In genomic region chr1:9872430-9873165, GRCh38 we compare ENCODE assay signal across 20 cellular contexts. TPM values are rescaled to one million over a fixed set of nuclear protein-coding genes. Genes with fewer than 3 reads are reported as not detected.
DNase-seq lines count a peak whose midpoint lies in the region; ATAC-seq and TF ChIP-seq lines count a peak whose summit lies in the region.
"Had no signal": no experiment of that assay in that cellular context is flagged by ENCODE, and none has a peak within 500 bp of the region (broad histone marks: within the 10 kb centered on the region; RNA-seq: fewer than 3 reads in every experiment).

No MANE protein-coding gene starts in this region.

- no peaks in the 10 kb centered on the region for H3K79me2 ChIP-seq in PC-3 (ENCODE audit: low read length)

- intact Hi-C loops in PC-3 (cut with micrococcal nuclease) = loop anchor here (5.0 kb wide), 1 partner anchor 160 kb away; the partner anchor contains the start of gene UBE4B

- no peaks in the 10 kb centered on the region for H3K9me2 ChIP-seq in PC-3 (replicated peaks; ENCODE audit: low read length)

- H3K36me3 ChIP-seq in PC-3 (ENCODE audit: low read depth, low read length) (no peaks in the 10 kb centered on the region; the same call in 1 of the 2 replicates), esophagus (ENCODE audit: control insufficient read depth in 2 of 2, insufficient read depth in 2 of 2, low read length in 1 of 2) (peaks cover 7 to 16% of the 10 kb centered on the region in 2 donors), skeletal muscle tissue (ENCODE audit: control insufficient read depth in 3 of 3, insufficient read depth in 3 of 3, low read length in 3 of 3) (peaks cover 0 to 24% (median 22%) of the 10 kb centered on the region in 3 donors)

- H3K4me3 Mint-ChIP-seq in activated naive CD4-positive, alpha-beta T cell treated with anti-CD3 and anti-CD28 coated beads, Interleukin-2, amount 10 ng/mL, durations not matched to agents 7 days and 5 days = no peak overlapping the region
- H3K4me3 Mint-ChIP-seq: CD8-positive, alpha-beta T cell; stimulated activated naive CD8-positive, alpha-beta T cell treated with anti-CD3 and anti-CD28 coated beads, Interleukin-15, Interleukin-2, amounts not matched to agents 100 ng/mL and 50 ng/mL, for 24 hours; T-cell had no signal

- DNase-seq in DMS53 (lab: John Stamatoyannopoulos, UW) (peak; percentile 15), DMS53 treated with DMSO at 0.1 percent for 48 hours (lab: John Stamatoyannopoulos, UW; ENCODE audit: unreplicated experiment) (no peak), PC-3 (peak; percentile 62), OCI-M1 (lab: John Stamatoyannopoulos, UW) (no peak)
- no peak for DNase-seq in activated naive CD4-positive, alpha-beta T cell treated with anti-CD3 and anti-CD28 coated beads, Interleukin-2, amount 10 ng/mL, durations not matched to agents 7 days and 5 days
- DNase-seq: activated CD4-positive, alpha-beta T cell treated with anti-CD3 and anti-CD28 coated beads for 1 hour; CD8-positive, alpha-beta T cell; cortex of kidney; HCEC 1CT; Karpas-422; mammary epithelial cell; NCI-H187 treated with DMSO at 0.1 percent for 48 hours; T-cell had no signal

- no peaks in the 10 kb centered on the region for H3K27me3 ChIP-seq in PC-3 (ENCODE audit: low read length)
- H3K27me3 ChIP-seq in esophagus (ENCODE audit: control insufficient read depth in 1 of 2, insufficient read depth in 2 of 2, low read length in 2 of 2) = no peaks in the 10 kb centered on the region
- H3K27me3 ChIP-seq in skeletal muscle tissue (ENCODE audit: control insufficient read depth in 3 of 3, insufficient read depth in 3 of 3, low read length in 3 of 3) = no peaks in the 10 kb centered on the region
- H3K27me3 ChIP-seq: neutrophil had no signal

- H3K27ac ChIP-seq in PC-3 (ENCODE audit: low read length) (no peak overlapping the region), esophagus (ENCODE audit: low read depth in 2 of 2, low read length in 1 of 2) (peak overlapping the region; percentile 48 to 69), skeletal muscle tissue (ENCODE audit: low read depth, low read length) (peak overlapping the region; percentile 7)
- H3K27ac ChIP-seq: 22Rv1, neutrophil had no signal

- no peaks in the 10 kb centered on the region for H3F3A ChIP-seq in PC-3 (ENCODE audit: low read length, unreplicated experiment)

- 57 to 70% methylated on average over 11 of the region's 11 CpGs for WGBS in esophagus, 2 donors

- no peaks in the 10 kb centered on the region for H3K9me3 Mint-ChIP-seq in activated naive CD4-positive, alpha-beta T cell treated with anti-CD3 and anti-CD28 coated beads, Interleukin-2, amount 10 ng/mL, durations not matched to agents 7 days and 5 days
- H3K9me3 Mint-ChIP-seq: CD8-positive, alpha-beta T cell; stimulated activated naive CD8-positive, alpha-beta T cell treated with anti-CD3 and anti-CD28 coated beads, Interleukin-15, Interleukin-2, amounts not matched to agents 100 ng/mL and 50 ng/mL, for 24 hours; T-cell had no signal

- ATAC-seq in PC-3 (peak; percentile 84), GM18498 (IDR thresholded peaks at IDR 0.05; ENCODE audit: unreplicated experiment) (no peak)
- ATAC-seq: CD8-positive, alpha-beta T cell; T-cell had no signal

- peaks cover 7% of the 10 kb centered on the region for H3K4me1 Mint-ChIP-seq in activated naive CD4-positive, alpha-beta T cell treated with anti-CD3 and anti-CD28 coated beads, Interleukin-2, amount 10 ng/mL, durations not matched to agents 7 days and 5 days

- POLR2A ChIA-PET in PC-3 (lab: Charles Lee; ENCODE audit: unreplicated experiment) = interaction anchor here (0.5 to 0.6 kb wide), 2 partner anchors 71 to 274 kb away, joined by 3 read pairs; partner anchors contain the start of genes LZIC and NMNAT1

- peak overlapping the region; percentile 28 for H3K4me2 ChIP-seq in PC-3 (ENCODE audit: low read length)

- BruUV-seq in PC-3 (replicated peaks; lab: Mats Ljungman, UMichigan) = no TSS peak

- no peak for TF ChIP-seq CTCF in PC-3 (conservative IDR thresholded peaks at IDR 0.05; ENCODE audit: low read depth, low read length)

- peaks cover 3% of the 10 kb centered on the region for H3K27me3 Mint-ChIP-seq in activated naive CD4-positive, alpha-beta T cell treated with anti-CD3 and anti-CD28 coated beads, Interleukin-2, amount 10 ng/mL, durations not matched to agents 7 days and 5 days
- H3K27me3 Mint-ChIP-seq: stimulated activated naive CD8-positive, alpha-beta T cell treated with anti-CD3 and anti-CD28 coated beads, Interleukin-15, Interleukin-2, amounts not matched to agents 100 ng/mL and 50 ng/mL, for 24 hours; T-cell had no signal

- H3K27ac Mint-ChIP-seq in activated naive CD4-positive, alpha-beta T cell treated with anti-CD3 and anti-CD28 coated beads, Interleukin-2, amount 10 ng/mL, durations not matched to agents 7 days and 5 days = no peak overlapping the region
- H3K27ac Mint-ChIP-seq: CD8-positive, alpha-beta T cell; stimulated activated naive CD8-positive, alpha-beta T cell treated with anti-CD3 and anti-CD28 coated beads, Interleukin-15, Interleukin-2, amounts not matched to agents 100 ng/mL and 50 ng/mL, for 24 hours; T-cell had no signal

- H4K20me1 ChIP-seq in PC-3 (ENCODE audit: low read length) = no peaks in the 10 kb centered on the region

- H3K4me1 ChIP-seq in PC-3 (ENCODE audit: insufficient read depth, low read length) = peaks cover 17% of the 10 kb centered on the region
- peaks cover 0 to 18% of the 10 kb centered on the region in 2 donors for H3K4me1 ChIP-seq in esophagus (ENCODE audit: control insufficient read depth in 2 of 2, insufficient read depth in 2 of 2, low read length in 1 of 2)
- H3K4me1 ChIP-seq in skeletal muscle tissue (ENCODE audit: control insufficient read depth in 3 of 3, insufficient read depth in 3 of 3, low read length in 3 of 3) = peaks cover 27 to 39% (median 27%) of the 10 kb centered on the region in 3 donors

- H3K4me3 ChIP-seq in PC-3 (ENCODE audit: low read length) = no peak overlapping the region
- H3K4me3 ChIP-seq in esophagus (ENCODE audit: low read depth in 1 of 2, low read length in 2 of 2) = no peak overlapping the region
- peak overlapping the region in 1 of 3 donors; percentile 21 for H3K4me3 ChIP-seq in skeletal muscle tissue (ENCODE audit: low read length in 3 of 3)
- H3K4me3 ChIP-seq: skin epidermis had no signal

- no peak overlapping the region for H3K9ac ChIP-seq in PC-3 (ENCODE audit: low read length)
- H3K9ac ChIP-seq in skeletal muscle tissue (ENCODE audit: low read depth in 1 of 3, low read length in 3 of 3) = peak overlapping the region in 2 of 3 donors; percentile 38 to 57

- no peak overlapping the region for H2AFZ ChIP-seq in PC-3 (ENCODE audit: low read length)

- CTCF ChIA-PET in PC-3 (lab: Charles Lee) = interaction anchor here (0.5 to 1.7 kb wide), 5 partner anchors 42 to 89 kb away, joined by 4 to 11 read pairs (median 5); partner anchors contain the start of genes LZIC and NMNAT1
- CTCF ChIA-PET in activated naive CD4-positive, alpha-beta T cell treated with anti-CD3 and anti-CD28 coated beads, Interleukin-2, amount 10 ng/mL, durations not matched to agents 7 days and 5 days (lab: Charles Lee) = interaction anchor here (0.8 to 19.8 kb wide), 5 partner anchors 65 to 246 kb away, joined by 3 to 314 read pairs (median 4); partner anchors contain the start of genes LZIC and NMNAT1

- H3K9me3 ChIP-seq in PC-3 (ENCODE audit: low read length) (no peaks in the 10 kb centered on the region), esophagus (ENCODE audit: control insufficient read depth in 2 of 2, insufficient read depth in 1 of 2, low read depth in 1 of 2, low read length in 1 of 2) (no peaks in the 10 kb centered on the region), skeletal muscle tissue (ENCODE audit: control insufficient read depth in 3 of 3, low read length in 3 of 3) (no peaks in the 10 kb centered on the region)
- H3K9me3 ChIP-seq: neutrophil had no signal

- H3K36me3 Mint-ChIP-seq in activated naive CD4-positive, alpha-beta T cell treated with anti-CD3 and anti-CD28 coated beads, Interleukin-2, amount 10 ng/mL, durations not matched to agents 7 days and 5 days = no peaks in the 10 kb centered on the region
- H3K36me3 Mint-ChIP-seq: T-cell had no signal

RNA-seq across cellular contexts. Expression of gene CTNNBIP1, which starts 37.5 kb away (rescaled TPM):
- total RNA-seq in PC-3 (2014; rRNA removed) (78.1 and 102 TPM in 2 replicates), skeletal muscle tissue (32.4 TPM)
- 100 to 1,000 TPM; 173 to 242 TPM for polyA plus RNA-seq in esophagus

RNA-seq across cellular contexts. Expression of gene CLSTN1, which starts 48.8 kb away (rescaled TPM):
- total RNA-seq in PC-3 (2014; rRNA removed) (98.3 and 117 TPM in 2 replicates), skeletal muscle tissue (51.1 TPM)
- 10 to 100 TPM; 45.8 to 55.4 TPM for polyA plus RNA-seq in esophagus

Comparison
In these comparisons a context has a peak if more than half of its experiments do, and no peak if none do; other contexts are left out.
1. DNase-seq: peak in DMS53 (single experiment) and PC-3 (single experiment); none in DMS53 treated with DMSO at 0.1 percent for 48 hours (single experiment), OCI-M1 (single experiment) and activated naive CD4-positive, alpha-beta T cell treated with anti-CD3 and anti-CD28 coated beads, Interleukin-2, amount 10 ng/mL, durations not matched to agents 7 days and 5 days (single experiment).